29 cellular contexts compared by ENCODE assay signal in the genomic region with DNA sequence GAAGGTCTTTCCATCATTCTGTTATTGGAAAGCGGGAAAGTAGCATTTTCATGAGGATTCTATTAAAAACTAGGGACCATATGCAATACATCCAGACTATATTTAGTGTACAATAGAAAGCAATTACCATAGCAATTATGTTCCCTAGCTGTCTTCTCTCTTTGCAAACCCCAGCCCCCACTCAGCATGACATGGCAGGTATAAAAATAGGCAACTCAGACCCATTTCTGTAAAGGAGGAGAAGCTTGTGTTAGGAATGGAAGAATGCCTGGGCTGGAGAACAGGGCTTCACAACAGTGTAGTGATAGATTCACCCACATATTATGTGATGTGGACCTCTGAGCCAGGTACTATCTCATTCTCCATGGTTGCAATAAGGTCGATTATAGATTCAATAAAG. TPM values are rescaled to one million over a fixed set of nuclear protein-coding genes. Genes with fewer than 3 reads are reported as not detected.
"Had no signal": no experiment of that assay in that cellular context is flagged by ENCODE, and none has a peak within 500 bp of the region (broad histone marks: within the 10 kb centered on the region; RNA-seq: fewer than 3 reads in every experiment).

No MANE protein-coding gene starts in this region.

- H3K27ac ChIP-seq: body of pancreas, gastroesophageal sphincter, neutrophil, pancreas, psoas muscle, right atrium auricular region, tibial artery had no signal

- H3K9me3 ChIP-seq: body of pancreas, gastroesophageal sphincter, neutrophil, pancreas, psoas muscle, right atrium auricular region, tibial artery had no signal

- H3K4me3 ChIP-seq: body of pancreas, gastroesophageal sphincter, pancreas, psoas muscle, right atrium auricular region, tibial artery had no signal

- DNase-seq: activated CD4-positive, alpha-beta T cell treated with anti-CD3 and anti-CD28 coated beads for 1 hour; activated CD4-positive, alpha-beta T cell treated with anti-CD3 and anti-CD28 coated beads, Interleukin-2, amount 50 U/mL, for 1 hour; activated CD8-positive, alpha-beta T cell treated with anti-CD3 and anti-CD28 coated beads, Interleukin-2, amount 10 ng/mL, durations not matched to agents 7 days and 5 days; activated gamma-delta T cell; activated naive CD4-positive, alpha-beta T cell treated with anti-CD3 and anti-CD28 coated beads, Interleukin-2, amount 50 U/mL, for 16 hours; activated naive CD8-positive, alpha-beta T cell treated with anti-CD3 and anti-CD28 coated beads, Interleukin-2, amount 50 U/mL, for 24 hours; body of pancreas; dermis blood vessel endothelial cell; effector CD8-positive, alpha-beta T cell; head of caudate nucleus; hypothalamus; left ventricle myocardium superior; mammary epithelial cell; pancreas; psoas muscle; stimulated activated CD4-positive, alpha-beta T cell treated with anti-CD3 and anti-CD28 coated beads, Interleukin-2, amount 100 ng/mL, for 24 hours; stimulated activated naive CD8-positive, alpha-beta T cell treated with anti-CD3 and anti-CD28 coated beads, Interleukin-15, amount 100 ng/mL, for 72 hours; T-helper 9 cell; tibial artery had no signal

- H3K27me3 ChIP-seq: body of pancreas, gastroesophageal sphincter, neutrophil, pancreas, right atrium auricular region, tibial artery had no signal

- FAIRE-seq: islet of Langerhans, pancreas had no signal

- H3K36me3 ChIP-seq: gastroesophageal sphincter, neutrophil, pancreas, right atrium auricular region, tibial artery had no signal

- H3K4me1 ChIP-seq: body of pancreas, gastroesophageal sphincter, pancreas, psoas muscle had no signal

RNA-seq across cellular contexts. Expression of gene OR51B6, which starts 12.4 kb away (rescaled TPM):
- total RNA-seq: activated CD8-positive, alpha-beta T cell treated with anti-CD3 and anti-CD28 coated beads, Interleukin-2, amount 10 ng/mL, durations not matched to agents 7 days and 5 days; activated T-helper 1 cell treated with anti-CD3 and anti-CD28 coated beads, Interleukin-12 subunit alpha, Interleukin-12 subunit beta, Interleukin-2, Interleukin-4 antibody, amounts not matched to agents 30 ng/mL and 10 ng/mL and 1 ng/mL, durations not matched to agents 14 hours and 24 hours and 36 hours; body of pancreas; cardiac septum; dermis blood vessel endothelial cell; gastroesophageal sphincter; left ventricle myocardium superior; mammary epithelial cell; natural killer cell treated with Interleukin-12 subunit alpha and Interleukin-12 subunit beta and Interleukin-15 and Interleukin-18, amount 100 ng/mL, for 72 hours; pancreas; psoas muscle; right atrium auricular region; skeletal muscle tissue; urinary bladder had no signal
- polyA plus RNA-seq: esophagus, mammary epithelial cell, pancreas, psoas muscle, urinary bladder had no signal

RNA-seq across cellular contexts. Expression of gene OR51M1, which starts 19.9 kb away (rescaled TPM):
- total RNA-seq: activated CD8-positive, alpha-beta T cell treated with anti-CD3 and anti-CD28 coated beads, Interleukin-2, amount 10 ng/mL, durations not matched to agents 7 days and 5 days; activated T-helper 1 cell treated with anti-CD3 and anti-CD28 coated beads, Interleukin-12 subunit alpha, Interleukin-12 subunit beta, Interleukin-2, Interleukin-4 antibody, amounts not matched to agents 30 ng/mL and 10 ng/mL and 1 ng/mL, durations not matched to agents 14 hours and 24 hours and 36 hours; body of pancreas; cardiac septum; dermis blood vessel endothelial cell; gastroesophageal sphincter; left ventricle myocardium superior; mammary epithelial cell; natural killer cell treated with Interleukin-12 subunit alpha and Interleukin-12 subunit beta and Interleukin-15 and Interleukin-18, amount 100 ng/mL, for 72 hours; pancreas; psoas muscle; right atrium auricular region; skeletal muscle tissue; urinary bladder had no signal
- polyA plus RNA-seq: esophagus, mammary epithelial cell, pancreas, psoas muscle, urinary bladder had no signal

RNA-seq across cellular contexts. Expression of gene OR51B5, which starts 20.4 kb away (rescaled TPM):
- total RNA-seq: activated CD8-positive, alpha-beta T cell treated with anti-CD3 and anti-CD28 coated beads, Interleukin-2, amount 10 ng/mL, durations not matched to agents 7 days and 5 days; activated T-helper 1 cell treated with anti-CD3 and anti-CD28 coated beads, Interleukin-12 subunit alpha, Interleukin-12 subunit beta, Interleukin-2, Interleukin-4 antibody, amounts not matched to agents 30 ng/mL and 10 ng/mL and 1 ng/mL, durations not matched to agents 14 hours and 24 hours and 36 hours; body of pancreas; cardiac septum; dermis blood vessel endothelial cell; gastroesophageal sphincter; left ventricle myocardium superior; mammary epithelial cell; natural killer cell treated with Interleukin-12 subunit alpha and Interleukin-12 subunit beta and Interleukin-15 and Interleukin-18, amount 100 ng/mL, for 72 hours; psoas muscle; right atrium auricular region had no signal
- polyA plus RNA-seq: esophagus, mammary epithelial cell, psoas muscle, urinary bladder had no signal

RNA-seq across cellular contexts. Expression of gene OR51B2, which starts 39.6 kb away (rescaled TPM):
- total RNA-seq: activated CD8-positive, alpha-beta T cell treated with anti-CD3 and anti-CD28 coated beads, Interleukin-2, amount 10 ng/mL, durations not matched to agents 7 days and 5 days; activated T-helper 1 cell treated with anti-CD3 and anti-CD28 coated beads, Interleukin-12 subunit alpha, Interleukin-12 subunit beta, Interleukin-2, Interleukin-4 antibody, amounts not matched to agents 30 ng/mL and 10 ng/mL and 1 ng/mL, durations not matched to agents 14 hours and 24 hours and 36 hours; cardiac septum; dermis blood vessel endothelial cell; left ventricle myocardium superior; mammary epithelial cell; natural killer cell treated with Interleukin-12 subunit alpha and Interleukin-12 subunit beta and Interleukin-15 and Interleukin-18, amount 100 ng/mL, for 72 hours; pancreas; psoas muscle; right atrium auricular region; skeletal muscle tissue had no signal
- polyA plus RNA-seq: esophagus, mammary epithelial cell, pancreas, psoas muscle, urinary bladder had no signal

RNA-seq across cellular contexts. Expression of gene OR51Q1, which starts 58.2 kb away (rescaled TPM):
- total RNA-seq: activated CD8-positive, alpha-beta T cell treated with anti-CD3 and anti-CD28 coated beads, Interleukin-2, amount 10 ng/mL, durations not matched to agents 7 days and 5 days; activated T-helper 1 cell treated with anti-CD3 and anti-CD28 coated beads, Interleukin-12 subunit alpha, Interleukin-12 subunit beta, Interleukin-2, Interleukin-4 antibody, amounts not matched to agents 30 ng/mL and 10 ng/mL and 1 ng/mL, durations not matched to agents 14 hours and 24 hours and 36 hours; body of pancreas; cardiac septum; dermis blood vessel endothelial cell; gastroesophageal sphincter; left ventricle myocardium superior; mammary epithelial cell; natural killer cell treated with Interleukin-12 subunit alpha and Interleukin-12 subunit beta and Interleukin-15 and Interleukin-18, amount 100 ng/mL, for 72 hours; pancreas; psoas muscle; right atrium auricular region; skeletal muscle tissue; urinary bladder had no signal
- polyA plus RNA-seq: esophagus, mammary epithelial cell, pancreas, psoas muscle, urinary bladder had no signal
